ENCODE assay signal across 8 cellular contexts in the genomic region with DNA sequence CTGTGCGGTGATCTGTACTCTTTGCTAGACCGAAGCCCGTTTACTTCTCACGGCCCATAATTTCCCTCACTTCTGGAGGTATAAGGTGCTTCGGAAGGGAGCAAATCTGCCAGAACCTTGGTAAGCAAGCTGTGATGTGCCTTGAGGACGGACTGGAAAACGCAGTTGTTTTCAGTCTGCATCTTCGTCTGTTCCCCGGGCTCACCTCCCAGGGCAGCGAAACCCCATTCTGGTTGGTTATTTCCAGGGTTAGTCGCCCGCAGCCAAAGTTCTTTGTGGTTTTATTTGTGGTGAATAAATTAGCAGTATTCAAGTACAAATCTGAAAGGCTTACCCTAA. TPM values are rescaled to one million over a fixed set of nuclear protein-coding genes. Genes with fewer than 3 reads are reported as not detected.
DNase-seq lines count a peak whose midpoint lies in the region; ATAC-seq, FAIRE-seq and TF ChIP-seq lines count a peak whose summit lies in the region.

No MANE protein-coding gene starts in this region.

- no peaks in the 10 kb centered on the region for H3K27me3 Mint-ChIP-seq in activated CD8-positive, alpha-beta T cell treated with anti-CD3 and anti-CD28 coated beads, Interleukin-2, amount 10 ng/mL, durations not matched to agents 7 days and 5 days (ENCODE audit: low read depth)

- TF ChIP-seq POLR2A in gastrocnemius medialis (IDR thresholded peaks at IDR 0.05) (no peak), H54 (IDR thresholded peaks at IDR 0.05; ENCODE audit: low read depth, low read length) (no peak)

- ATAC-seq in HG03442 (IDR thresholded peaks at IDR 0.05; ENCODE audit: unreplicated experiment) (peak; percentile 22), gastrocnemius medialis (peak in 1 of 2 donors; percentile 22)
- no peak for ATAC-seq in activated CD8-positive, alpha-beta T cell treated with anti-CD3 and anti-CD28 coated beads, Interleukin-2, amount 10 ng/mL, durations not matched to agents 7 days and 5 days

- H3K27ac Mint-ChIP-seq in activated CD8-positive, alpha-beta T cell treated with anti-CD3 and anti-CD28 coated beads, Interleukin-2, amount 10 ng/mL, durations not matched to agents 7 days and 5 days: peak overlapping the region; percentile 97

- H3K36me3 ChIP-seq in left ventricle myocardium inferior (peaks cover 32% of the 10 kb centered on the region), gastrocnemius medialis (peaks cover 0 to 26% of the 10 kb centered on the region in 2 donors)

- POLR2A ChIA-PET in activated CD8-positive, alpha-beta T cell treated with anti-CD3 and anti-CD28 coated beads, Interleukin-2, amount 10 ng/mL, durations not matched to agents 7 days and 5 days (lab: Charles Lee): interaction anchor here (0.5 to 2.0 kb wide), 14 partner anchors 9 to 446 kb away, joined by 3 to 10 read pairs (median 4); partner anchors contain the start of genes C15orf40, RPS17 and WHAMM

- H3K9me3 ChIP-seq in left ventricle myocardium inferior (replicated peaks): no peaks in the 10 kb centered on the region
- H3K9me3 ChIP-seq in gastrocnemius medialis: no peaks in the 10 kb centered on the region

- CTCF ChIA-PET in activated CD8-positive, alpha-beta T cell treated with anti-CD3 and anti-CD28 coated beads, Interleukin-2, amount 10 ng/mL, durations not matched to agents 7 days and 5 days (lab: Charles Lee): interaction anchor here (0.7 to 3.8 kb wide), 8 partner anchors 13 to 456 kb away, joined by 3 to 28 read pairs (median 5); partner anchors contain the start of genes C15orf40 and RPS17

- no peaks in the 10 kb centered on the region for H3K9me3 Mint-ChIP-seq in activated CD8-positive, alpha-beta T cell treated with anti-CD3 and anti-CD28 coated beads, Interleukin-2, amount 10 ng/mL, durations not matched to agents 7 days and 5 days (ENCODE audit: insufficient read depth)

- H3K36me3 Mint-ChIP-seq in activated CD8-positive, alpha-beta T cell treated with anti-CD3 and anti-CD28 coated beads, Interleukin-2, amount 10 ng/mL, durations not matched to agents 7 days and 5 days (ENCODE audit: low read depth): peaks cover 41% of the 10 kb centered on the region

- TF ChIP-seq CTCF in left ventricle myocardium inferior (IDR thresholded peaks at IDR 0.05; ENCODE audit: borderline replicate concordance) (no peak), gastrocnemius medialis (IDR thresholded peaks at IDR 0.05 in 4 of 5, conservative IDR thresholded peaks at IDR 0.05 in 1 of 5) (peak in 1 of 5 experiments; percentile 14)

- in situ Hi-C loops in gastrocnemius medialis (cut with MboI; ENCODE audit: low sequenced_read_pairs in 4 of 4): no loop called here

- H3K4me3 Mint-ChIP-seq in activated CD8-positive, alpha-beta T cell treated with anti-CD3 and anti-CD28 coated beads, Interleukin-2, amount 10 ng/mL, durations not matched to agents 7 days and 5 days: peak overlapping the region; percentile 98

- peak overlapping the region; percentile 92 for H3K4me3 ChIP-seq in left ventricle myocardium inferior
- H3K4me3 ChIP-seq in gastrocnemius medialis: peak overlapping the region; percentile 73 to 89 (median 77)

- peaks cover 36% of the 10 kb centered on the region for H3K4me1 Mint-ChIP-seq in activated CD8-positive, alpha-beta T cell treated with anti-CD3 and anti-CD28 coated beads, Interleukin-2, amount 10 ng/mL, durations not matched to agents 7 days and 5 days (ENCODE audit: low read depth)

- intact Hi-C loops in left ventricle myocardium inferior (cut with micrococcal nuclease) (no loop called here), gastrocnemius medialis (cut with DNase I; ENCODE audit: low total_unique reads) (loop anchor here (1.0 kb wide), 1 partner anchor 137 kb away; no protein-coding TSS in a partner anchor)

- FAIRE-seq in GM19239 (lab: Jason Lieb, UNC) (no peak), H54 (lab: Jason Lieb, UNC) (no peak)

- peak overlapping the region; percentile 89 for H3K27ac ChIP-seq in left ventricle myocardium inferior (replicated peaks)
- H3K27ac ChIP-seq in gastrocnemius medialis: peak overlapping the region; percentile 81 to 90 (median 84)

- no peaks in the 10 kb centered on the region for H3K27me3 ChIP-seq in left ventricle myocardium inferior (ENCODE audit: low read depth)
- H3K27me3 ChIP-seq in gastrocnemius medialis: no peaks in the 10 kb centered on the region

- DNase-seq in AML-193 (lab: John Stamatoyannopoulos, UW) (peak; percentile 37 to 41), GM19239 (ENCODE audit: insufficient read length, low spot score) (peak; percentile 34), left ventricle myocardium inferior (no peak), gastrocnemius medialis (no peak), H54 (ENCODE audit: insufficient read length, low spot score) (no peak), NCI-H524 treated with DMSO at 0.1 percent for 48 hours (lab: John Stamatoyannopoulos, UW) (no peak)
- peak; percentile 57 for DNase-seq in activated CD8-positive, alpha-beta T cell treated with anti-CD3 and anti-CD28 coated beads, Interleukin-2, amount 10 ng/mL, durations not matched to agents 7 days and 5 days

- H3K4me1 ChIP-seq in left ventricle myocardium inferior (peaks cover 27% of the 10 kb centered on the region), gastrocnemius medialis (peaks cover 13 to 19% of the 10 kb centered on the region in 2 donors)

RNA-seq across cellular contexts. Expression of gene RAMAC, which starts 0.4 kb away (rescaled TPM):
- 10 to 100 TPM; 25.8 to 27.0 TPM for total RNA-seq in activated CD8-positive, alpha-beta T cell treated with anti-CD3 and anti-CD28 coated beads, Interleukin-2, amount 10 ng/mL, durations not matched to agents 7 days and 5 days
- 13.9 TPM for total RNA-seq in left ventricle myocardium inferior
- total RNA-seq in gastrocnemius medialis: 10 to 100 TPM; 16.4 to 28.0 (median 23.7) TPM

RNA-seq across cellular contexts. Expression of gene C15orf40, which starts 25.0 kb away (rescaled TPM):
- total RNA-seq in activated CD8-positive, alpha-beta T cell treated with anti-CD3 and anti-CD28 coated beads, Interleukin-2, amount 10 ng/mL, durations not matched to agents 7 days and 5 days: 10 to 100 TPM; 25.2 to 31.0 TPM
- total RNA-seq in left ventricle myocardium inferior (10.4 TPM), gastrocnemius medialis (10 to 100 TPM in 2 of 4 donors, 1 to 10 TPM in 2; 5.9 to 14.6 (median 9.5) TPM)

RNA-seq across cellular contexts. Expression of gene HOMER2, which starts 33.9 kb away (rescaled TPM):
- 10 to 100 TPM; 12.0 to 12.8 TPM for total RNA-seq in activated CD8-positive, alpha-beta T cell treated with anti-CD3 and anti-CD28 coated beads, Interleukin-2, amount 10 ng/mL, durations not matched to agents 7 days and 5 days
- total RNA-seq in left ventricle myocardium inferior (48.5 TPM), gastrocnemius medialis (100 to 1,000 TPM in 2 of 4 donors, 10 to 100 TPM in 2; 51.6 to 132 (median 94.5) TPM)

Comparison
In these comparisons a context has a peak if more than half of its experiments do, and no peak if none do; other contexts are left out.
1. DNase-seq: peak in AML-193 (2 of 2), GM19239 (single experiment) and activated CD8-positive, alpha-beta T cell treated with anti-CD3 and anti-CD28 coated beads, Interleukin-2, amount 10 ng/mL, durations not matched to agents 7 days and 5 days (single experiment); none in left ventricle myocardium inferior (single experiment), gastrocnemius medialis (0 of 2), H54 (single experiment) and NCI-H524 treated with DMSO at 0.1 percent for 48 hours (single experiment).